8 cellular contexts compared by ENCODE assay signal in the genomic region with DNA sequence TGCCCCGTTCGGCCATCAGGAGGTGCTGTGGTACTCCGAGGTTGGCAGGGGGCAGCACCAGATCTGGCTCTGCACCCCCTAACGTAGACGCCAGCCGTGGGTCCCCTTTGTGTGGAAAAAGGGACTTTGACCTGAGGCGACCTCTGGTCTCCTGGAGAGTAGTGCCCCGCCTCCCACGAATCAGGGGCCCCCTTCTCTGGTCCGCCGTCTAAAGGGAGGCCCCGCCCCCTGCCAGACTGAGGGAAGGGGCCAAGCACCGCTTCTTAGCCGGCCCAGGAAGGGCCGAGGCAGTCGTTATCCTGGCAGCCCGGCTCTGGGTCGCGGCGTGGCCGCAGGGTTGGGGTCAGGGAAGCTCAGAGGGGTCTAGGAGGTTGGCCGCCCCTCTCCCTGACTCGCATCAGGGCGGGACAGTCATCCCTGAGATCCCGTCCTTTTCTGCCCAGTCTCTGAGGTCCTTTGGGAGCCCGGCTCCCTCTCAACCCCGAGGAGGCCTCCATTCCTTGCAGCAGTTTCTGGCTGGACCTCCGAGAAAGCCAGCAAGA. TPM values are rescaled to one million over a fixed set of nuclear protein-coding genes. Genes with fewer than 3 reads are reported as not detected.
DNase-seq lines count a peak whose midpoint lies in the region; ATAC-seq, FAIRE-seq and TF ChIP-seq lines count a peak whose summit lies in the region.

No MANE protein-coding gene starts in this region.

- H3K36me3 ChIP-seq in adipocyte (ENCODE audit: control insufficient read depth, insufficient read depth, low read length, severe bottlenecking) = peaks cover 34% of the 10 kb centered on the region
- H3K36me3 ChIP-seq in kidney (ENCODE audit: control insufficient read depth in 1 of 2, insufficient read depth in 2 of 2, low read length in 2 of 2) = peaks cover 17 to 29% of the 10 kb centered on the region in 2 donors
- peaks cover 31% of the 10 kb centered on the region for H3K36me3 ChIP-seq in suprapubic skin

- H3K36me3 Mint-ChIP-seq in CD4-positive, alpha-beta T cell (ENCODE audit: low read depth) = peaks cover 14% of the 10 kb centered on the region

- no peak for TF ChIP-seq POLR2A in suprapubic skin (IDR thresholded peaks at IDR 0.05)

- H3K9ac ChIP-seq in adipocyte (ENCODE audit: low read length) (peak overlapping the region; percentile 71), kidney (ENCODE audit: low read length in 2 of 2) (peak overlapping the region; percentile 44 to 81)

- H3K27me3 ChIP-seq in CD4-positive, alpha-beta T cell (ENCODE audit: control insufficient read depth, insufficient read depth, low read length) = no peaks in the 10 kb centered on the region
- H3K27me3 ChIP-seq in adipocyte (replicated peaks; ENCODE audit: control insufficient read depth, insufficient read depth, low read length) = no peaks in the 10 kb centered on the region
- no peaks in the 10 kb centered on the region for H3K27me3 ChIP-seq in suprapubic skin

- intact Hi-C loops in CD4-positive, alpha-beta T cell (cut with DNase I, micrococcal nuclease) = loop anchor here (1.0 to 5.0 kb wide), 4 partner anchors 15 to 130 kb away; partner anchors contain the start of genes HYAL3 (in 2 of the 2), NAA80 (in 2 of the 2) and GNAT1 (in 1 of the 2)
- intact Hi-C loops in kidney (cut with DNase I) = no loop called here

- 13% methylated on average over 12 of the region's 28 CpGs for WGBS in suprapubic skin

- H3K27ac Mint-ChIP-seq in CD4-positive, alpha-beta T cell = peak overlapping the region; percentile 82

- ATAC-seq in CD4-positive, alpha-beta T cell (ENCODE audit: poor library complexity) = no peak
- ATAC-seq in GM18502 (IDR thresholded peaks at IDR 0.05; ENCODE audit: poor library complexity, unreplicated experiment) = no peak

- H3K4me1 Mint-ChIP-seq in CD4-positive, alpha-beta T cell (ENCODE audit: low read depth) = peaks cover 41% of the 10 kb centered on the region

- H3K27me3 Mint-ChIP-seq in CD4-positive, alpha-beta T cell = no peaks in the 10 kb centered on the region

- peak overlapping the region; percentile 90 for H3K4me3 Mint-ChIP-seq in CD4-positive, alpha-beta T cell

- DNase-seq in CD4-positive, alpha-beta T cell = no peak
- DNase-seq in HFF-Myc (ENCODE audit: extremely low read depth, low read depth) = no peak
- DNase-seq in adipocyte (ENCODE audit: low read depth) = no peak
- no peak for DNase-seq in kidney
- DNase-seq in suprapubic skin (ENCODE audit: low spot score in 2 of 2) = peak in 1 of 2 donors; percentile 80
- DNase-seq in stimulated activated CD4-positive, alpha-beta T cell treated with anti-CD3 and anti-CD28 coated beads, Interleukin-4, amount 100 ng/mL, for 4 hours = no peak
- no peak for DNase-seq in activated CD4-positive, CD25-positive, alpha-beta regulatory T cell (lab: John Stamatoyannopoulos, UW)

- no peaks in the 10 kb centered on the region for H3K9me3 ChIP-seq in CD4-positive, alpha-beta T cell (ENCODE audit: control insufficient read depth, low read length)
- H3K9me3 ChIP-seq in adipocyte (ENCODE audit: control insufficient read depth, low read length) = no peaks in the 10 kb centered on the region
- no peaks in the 10 kb centered on the region for H3K9me3 ChIP-seq in kidney (ENCODE audit: control insufficient read depth in 1 of 2, low read length in 2 of 2)
- H3K9me3 ChIP-seq in suprapubic skin = no peaks in the 10 kb centered on the region

- peak overlapping the region; percentile 75 for H3K27ac ChIP-seq in CD4-positive, alpha-beta T cell (ENCODE audit: low read depth, low read length)
- H3K27ac ChIP-seq in kidney (ENCODE audit: low read depth in 2 of 2, low read length in 2 of 2) (peak overlapping the region; percentile 86 to 87), suprapubic skin (peak overlapping the region; percentile 96)

- H3K4me1 ChIP-seq in adipocyte (ENCODE audit: control insufficient read depth, insufficient read depth, low read length) = peaks cover 18% of the 10 kb centered on the region
- H3K4me1 ChIP-seq in kidney (ENCODE audit: control insufficient read depth in 1 of 2, insufficient read depth in 1 of 2, low read depth in 1 of 2, low read length in 2 of 2) = peaks cover 30 to 53% of the 10 kb centered on the region in 2 donors
- peaks cover 84% of the 10 kb centered on the region for H3K4me1 ChIP-seq in suprapubic skin

- H3K4me3 ChIP-seq in HFF-Myc (replicated peaks; ENCODE audit: low read depth, low read length) = peak overlapping the region; percentile 86
- H3K4me3 ChIP-seq in adipocyte (ENCODE audit: low read length) = peak overlapping the region; percentile 84
- peak overlapping the region; percentile 1 to 98 for H3K4me3 ChIP-seq in kidney (ENCODE audit: low read length in 2 of 2)
- peak overlapping the region; percentile 93 for H3K4me3 ChIP-seq in suprapubic skin

- H3K9me3 Mint-ChIP-seq in CD4-positive, alpha-beta T cell = no peaks in the 10 kb centered on the region

- no peak for TF ChIP-seq EP300 in suprapubic skin (IDR thresholded peaks at IDR 0.05)

- POLR2A ChIA-PET in CD4-positive, alpha-beta T cell (lab: Charles Lee) = interaction anchor here (1.0 to 3.6 kb wide), 4 partner anchors 15 to 30 kb away, joined by 5 to 25 read pairs (median 20); partner anchors contain the start of genes CYB561D2, HYAL3, IFRD2 and NAA80

- no peak for FAIRE-seq in kidney (lab: Jason Lieb, UNC)

- peak; percentile 45 for TF ChIP-seq CTCF in CD4-positive, alpha-beta T cell (IDR thresholded peaks at IDR 0.05)
- peak; percentile 39 for TF ChIP-seq CTCF in HFF-Myc (IDR thresholded peaks at IDR 0.05; ENCODE audit: low read depth, low read length, missing control alignments)
- no peak for TF ChIP-seq CTCF in kidney (IDR thresholded peaks at IDR 0.05; ENCODE audit: borderline replicate concordance, extremely low read depth, insufficient read depth)
- TF ChIP-seq CTCF in suprapubic skin (IDR thresholded peaks at IDR 0.05) = peak in 1 of 2 donors; percentile 51

- CTCF ChIA-PET in CD4-positive, alpha-beta T cell (lab: Charles Lee) = interaction anchor here (0.7 to 1.3 kb wide), 4 partner anchors 13 to 30 kb away, joined by 3 to 13 read pairs (median 4); partner anchors contain the start of genes CYB561D2, IFRD2 and NPRL2

RNA-seq across cellular contexts. Expression of gene HYAL2, which starts 0.6 kb away (rescaled TPM):
- total RNA-seq in CD4-positive, alpha-beta T cell = 1 to 10 TPM; 1.1 to 1.2 TPM
- 142 TPM for total RNA-seq in kidney
- polyA plus RNA-seq in kidney (ENCODE audit: insufficient read depth, low read depth, low replicate concordance) = 93.2 TPM
- 10 to 100 TPM; 47.7 to 87.0 (median 80.3) TPM for total RNA-seq in suprapubic skin

RNA-seq across cellular contexts. Expression of gene TUSC2, which starts 6.1 kb away (rescaled TPM):
- total RNA-seq in CD4-positive, alpha-beta T cell = 10 to 100 TPM; 23.1 to 24.7 TPM
- total RNA-seq in kidney = 33.6 TPM
- 60.0 TPM for polyA plus RNA-seq in kidney (ENCODE audit: insufficient read depth, low read depth, low replicate concordance)
- 10 to 100 TPM; 12.8 to 21.7 (median 17.4) TPM for total RNA-seq in suprapubic skin

RNA-seq across cellular contexts. Expression of gene HYAL1, which starts 18.5 kb away (rescaled TPM):
- under 1 TPM in 1 of 2 experiments, not detected in 1; 0.38 TPM for total RNA-seq in CD4-positive, alpha-beta T cell
- total RNA-seq in kidney (47.5 TPM), suprapubic skin (10 to 100 TPM; 19.5 to 31.0 (median 27.4) TPM)
- 126 TPM for polyA plus RNA-seq in kidney (ENCODE audit: insufficient read depth, low read depth, low replicate concordance)

RNA-seq across cellular contexts. Expression of gene RASSF1, which starts 18.7 kb away (rescaled TPM):
- 10 to 100 TPM; 68.0 to 71.2 TPM for total RNA-seq in CD4-positive, alpha-beta T cell
- total RNA-seq in kidney = 28.9 TPM
- 19.1 TPM for polyA plus RNA-seq in kidney (ENCODE audit: insufficient read depth, low read depth, low replicate concordance)
- total RNA-seq in suprapubic skin = 10 to 100 TPM; 33.9 to 63.3 (median 39.7) TPM

RNA-seq across cellular contexts. Expression of gene HYAL3, which starts 22.7 kb away (rescaled TPM):
- 1 to 10 TPM; 3.0 to 3.2 TPM for total RNA-seq in CD4-positive, alpha-beta T cell
- 2.0 TPM for total RNA-seq in kidney
- polyA plus RNA-seq in kidney (ENCODE audit: insufficient read depth, low read depth, low replicate concordance) = 3.2 TPM
- 1 to 10 TPM; 2.5 to 7.8 (median 6.1) TPM for total RNA-seq in suprapubic skin

Comparison
In these comparisons a context has a peak if more than half of its experiments do, and no peak if none do; other contexts are left out.
1. RNA of gene HYAL2, which starts 0.6 kb away (total RNA-seq): 142 TPM in kidney (single experiment) and 47.7 to 87.0 TPM in suprapubic skin; 1.1 to 1.2 TPM in CD4-positive, alpha-beta T cell; every median in the first group is over 10 times any median in the second.
2. RNA of gene HYAL1, which starts 18.5 kb away (total RNA-seq): 47.5 TPM in kidney (single experiment) and 19.5 to 31.0 TPM in suprapubic skin; 0.38 TPM in CD4-positive, alpha-beta T cell; every median in the first group is over 10 times any median in the second.
3. Peak in every context shown above with its lines, with median percentiles within 50 percentile points of each other: H3K27ac ChIP-seq and H3K4me3 ChIP-seq.